7 cellular contexts compared by ENCODE assay signal in the genomic region with DNA sequence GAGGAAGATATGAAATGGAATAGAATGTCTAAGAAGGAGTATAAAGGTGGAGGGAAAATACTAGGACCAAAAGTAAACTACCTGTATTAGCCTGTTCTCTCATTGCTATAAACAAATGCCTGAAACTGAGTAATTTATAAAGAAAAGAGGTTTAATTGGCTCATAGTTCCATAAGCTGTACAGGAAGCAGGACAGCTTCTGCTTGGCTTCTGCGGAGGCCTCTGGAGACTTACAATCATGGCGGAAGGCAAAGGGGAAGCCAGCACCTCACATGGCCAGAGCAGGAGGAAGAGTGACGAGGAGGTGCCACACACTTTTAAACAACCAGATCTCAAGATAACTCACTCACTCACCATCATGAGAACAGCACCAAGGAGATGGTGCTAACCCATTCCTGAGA.
"Had no signal": no experiment of that assay in that cellular context is flagged by ENCODE, and none has a peak within 500 bp of the region (broad histone marks: within the 10 kb centered on the region; RNA-seq: fewer than 3 reads in every experiment).

No MANE protein-coding gene starts in this region.

- FAIRE-seq: HepG2 had no signal

- DNase-seq: H7, KG1 had no signal

- H3K4me1 ChIP-seq: HAP-1 had no signal

- H3K36me3 ChIP-seq: HAP-1 had no signal

- H2AFZ ChIP-seq: GM23338 had no signal

- H3K4me2 ChIP-seq: GM23338 had no signal

- H3K4me3 ChIP-seq: GM23338, HAP-1 had no signal

- H3K27ac ChIP-seq: HL-60 had no signal

- ATAC-seq: GM23338, HCT116, HepG2 had no signal
